8 cellular contexts compared by ENCODE assay signal in genomic region chr3:40458473-40458872, GRCh38. TPM values are rescaled to one million over a fixed set of nuclear protein-coding genes. Genes with fewer than 3 reads are reported as not detected.
DNase-seq lines count a peak whose midpoint lies in the region; ATAC-seq, FAIRE-seq and TF ChIP-seq lines count a peak whose summit lies in the region.

No MANE protein-coding gene starts in this region.

- H3K4me1 ChIP-seq in PC-9 (replicated peaks; ENCODE audit: insufficient read depth) (peaks cover 29% of the 10 kb centered on the region), endothelial cell of umbilical vein (ENCODE audit: control insufficient read depth, extremely low read depth, insufficient read depth, low read length) (peaks cover 14% of the 10 kb centered on the region), parathyroid adenoma (peaks cover 8% of the 10 kb centered on the region)

- dilution Hi-C loops in endothelial cell of umbilical vein (cut with MboI; ENCODE audit: extremely low pct_ligation_motif_present, low sequenced_read_pairs): no loop called here

- no peak overlapping the region for H2AFZ ChIP-seq in PC-9
- no peak overlapping the region for H2AFZ ChIP-seq in endothelial cell of umbilical vein (ENCODE audit: low read depth, low read length)
- no peak overlapping the region for H2AFZ ChIP-seq in parathyroid adenoma

- no TSS peak for BruUV-seq in PC-9 (replicated peaks; lab: Mats Ljungman, UMichigan)
- no TSS peak for BruUV-seq in endothelial cell of umbilical vein (replicated peaks; lab: Mats Ljungman, UMichigan)

- H3K9me3 ChIP-seq in PC-9 (ENCODE audit: insufficient read depth, low read depth) (no peaks in the 10 kb centered on the region), endothelial cell of umbilical vein (replicated peaks; ENCODE audit: control insufficient read depth, insufficient read depth, low read length) (no peaks in the 10 kb centered on the region), parathyroid adenoma (ENCODE audit: control insufficient read depth, low read length) (no peaks in the 10 kb centered on the region)

- H3K4me3 ChIP-seq in GM06990 (replicated peaks; ENCODE audit: low read depth, low read length): peak overlapping the region; percentile 94
- H3K4me3 ChIP-seq in PC-9: peak overlapping the region; percentile 97
- peak overlapping the region; percentile 61 to 92 (median 77) for H3K4me3 ChIP-seq in endothelial cell of umbilical vein (replicated peaks in 1 of 3; ENCODE audit: insufficient read depth in 1 of 3, low read depth in 1 of 3, low read length in 3 of 3)
- peak overlapping the region; percentile 95 for H3K4me3 ChIP-seq in parathyroid adenoma (ENCODE audit: low read depth, low read length)

- H3F3A ChIP-seq in PC-9 (ENCODE audit: insufficient read depth, low read depth): peaks cover 62% of the 10 kb centered on the region

- H3K27me3 ChIP-seq in GM06990 (replicated peaks; ENCODE audit: control insufficient read depth, insufficient read depth, low read length) (no peaks in the 10 kb centered on the region), PC-9 (ENCODE audit: insufficient read depth, low read depth) (no peaks in the 10 kb centered on the region), endothelial cell of umbilical vein (ENCODE audit: control insufficient read depth in 2 of 2, insufficient read depth in 2 of 2, low read length in 2 of 2) (no peaks in the 10 kb centered on the region), parathyroid adenoma (ENCODE audit: control insufficient read depth, insufficient read depth, low read length) (no peaks in the 10 kb centered on the region)

- DNase-seq in GM06990 (ENCODE audit: extremely low read depth, insufficient read length): no peak
- no peak for DNase-seq in PC-9
- no peak for DNase-seq in endothelial cell of umbilical vein (ENCODE audit: low read depth, low spot score)
- DNase-seq in NCI-H1417 treated with DMSO at 0.1 percent for 48 hours (lab: John Stamatoyannopoulos, UW): no peak
- no peak for DNase-seq in NCI-H1105 (lab: John Stamatoyannopoulos, UW)
- DNase-seq in Kasumi-1 (lab: John Stamatoyannopoulos, UW): no peak

- CTCF ChIA-PET in PC-9 (lab: Charles Lee): no interaction called here
- CTCF ChIA-PET in endothelial cell of umbilical vein (lab: Charles Lee): no interaction called here

- ATAC-seq in HG03095 (IDR thresholded peaks at IDR 0.05; ENCODE audit: unreplicated experiment): no peak

- FAIRE-seq in endothelial cell of umbilical vein (lab: Jason Lieb, UNC): no peak

- TF ChIP-seq POLR2A in endothelial cell of umbilical vein (IDR thresholded peaks at IDR 0.05; ENCODE audit: low read depth, low read length): no peak

- peaks cover 51% of the 10 kb centered on the region for H3K79me2 ChIP-seq in PC-9 (ENCODE audit: low read depth)
- peaks cover 28% of the 10 kb centered on the region for H3K79me2 ChIP-seq in endothelial cell of umbilical vein (ENCODE audit: control insufficient read depth, insufficient read depth, low read length)
- peaks cover 9% of the 10 kb centered on the region for H3K79me2 ChIP-seq in parathyroid adenoma

- no peaks in the 10 kb centered on the region for H3K9me1 ChIP-seq in endothelial cell of umbilical vein (replicated peaks; ENCODE audit: control insufficient read depth, extremely low read depth, insufficient read depth, low read length)

- POLR2A ChIA-PET in PC-9 (lab: Charles Lee; ENCODE audit: unreplicated experiment) (no interaction called here), endothelial cell of umbilical vein (lab: Charles Lee) (interaction anchor here (1.9 kb wide), 1 partner anchor 47 kb away, joined by 19 read pairs; the partner anchor contains the start of gene ZNF620)

- H3K27ac ChIP-seq in PC-9 (peak overlapping the region; percentile 77), endothelial cell of umbilical vein (ENCODE audit: insufficient read depth, low read depth, low read length) (no peak overlapping the region), parathyroid adenoma (no peak overlapping the region)

- peak overlapping the region; percentile 94 for H3K9ac ChIP-seq in endothelial cell of umbilical vein (replicated peaks; ENCODE audit: extremely low read depth, insufficient read depth, low read length)
- H3K9ac ChIP-seq in parathyroid adenoma: no peak overlapping the region

- TF ChIP-seq CTCF in GM06990 (IDR thresholded peaks at IDR 0.05; ENCODE audit: insufficient read depth, low read length, poor library complexity, severe bottlenecking) (no peak), PC-9 (conservative IDR thresholded peaks at IDR 0.05) (no peak), endothelial cell of umbilical vein (IDR thresholded peaks at IDR 0.05; ENCODE audit: extremely low read depth in 1 of 2, insufficient read depth in 1 of 2, low read depth in 1 of 2, low read length in 2 of 2) (no peak), parathyroid adenoma (IDR thresholded peaks at IDR 0.05) (no peak)

- intact Hi-C loops in PC-9 (cut with micrococcal nuclease; ENCODE audit: unreplicated experiment) (loop anchor here (5.0 kb wide), 1 partner anchor 739 kb away; the partner anchor contains the start of gene CTNNB1), endothelial cell of umbilical vein (cut with micrococcal nuclease) (loop anchor here (10.0 kb wide), 1 partner anchor 1074 kb away; the partner anchor contains the start of gene SLC25A38)

- H4K20me1 ChIP-seq in PC-9 (ENCODE audit: insufficient read depth) (peaks cover 40% of the 10 kb centered on the region), endothelial cell of umbilical vein (replicated peaks; ENCODE audit: control insufficient read depth, extremely low read depth, insufficient read depth, low read length) (peaks cover 4% of the 10 kb centered on the region)

- no peaks in the 10 kb centered on the region for H3K9me2 ChIP-seq in PC-9 (ENCODE audit: insufficient read depth)

- peak overlapping the region; percentile 93 for H3K4me2 ChIP-seq in PC-9
- H3K4me2 ChIP-seq in endothelial cell of umbilical vein (ENCODE audit: insufficient read depth, low read length): peak overlapping the region; percentile 97
- H3K4me2 ChIP-seq in parathyroid adenoma (ENCODE audit: low read length): peak overlapping the region; percentile 77

- H3K36me3 ChIP-seq in GM06990 (ENCODE audit: control insufficient read depth, insufficient read depth, low read length) (peaks cover 6% of the 10 kb centered on the region), PC-9 (ENCODE audit: low read depth) (peaks cover 43% of the 10 kb centered on the region), endothelial cell of umbilical vein (ENCODE audit: control insufficient read depth in 2 of 2, extremely low read depth in 1 of 2, insufficient read depth in 2 of 2, low read length in 2 of 2) (peaks cover 5 to 19% of the 10 kb centered on the region in 2 experiments), parathyroid adenoma (ENCODE audit: control insufficient read depth, insufficient read depth, low read length) (no peaks in the 10 kb centered on the region)

TF ChIP-seq in endothelial cell of umbilical vein, 7 proteins besides CTCF, POLR2A, EP300 and RAD21:
- TF ChIP-seq MYC (IDR thresholded peaks at IDR 0.05; ENCODE audit: low read depth, low read length) (no peak), FOS (IDR thresholded peaks at IDR 0.05; ENCODE audit: borderline replicate concordance, insufficient read depth, low read length) (no peak), GATA2 (IDR thresholded peaks at IDR 0.05; ENCODE audit: insufficient read depth, insufficient read length, low read depth, low read length) (no peak), POLR2AphosphoS5 (IDR thresholded peaks at IDR 0.05; ENCODE audit: insufficient read depth, low read depth, low read length) (no peak), EZH2 (IDR thresholded peaks at IDR 0.05; ENCODE audit: borderline replicate concordance, low read depth, low read length, severe bottlenecking) (no peak), JUN (IDR thresholded peaks at IDR 0.05; ENCODE audit: borderline replicate concordance, insufficient read depth, insufficient read length, low read depth) (no peak)
- TF ChIP-seq, protein P1, sequence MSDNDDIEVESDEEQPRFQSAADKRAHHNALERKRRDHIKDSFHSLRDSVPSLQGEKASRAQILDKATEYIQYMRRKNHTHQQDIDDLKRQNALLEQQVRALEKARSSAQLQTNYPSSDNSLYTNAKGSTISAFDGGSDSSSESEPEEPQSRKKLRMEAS (IDR thresholded peaks at IDR 0.05; ENCODE audit: insufficient read depth, insufficient read length): no peak

RNA-seq across cellular contexts. Expression of gene RPL14, which starts 1.3 kb away (rescaled TPM):
- 1,756 and 2,201 TPM in 2 replicates for total RNA-seq in PC-9 (2021)
- 1,947 and 2,051 TPM in 2 replicates for total RNA-seq in endothelial cell of umbilical vein
- polyA plus RNA-seq in endothelial cell of umbilical vein: 243 and 961 TPM in 2 replicates
- 531 and 607 TPM in 2 replicates for polyA plus RNA-seq in endothelial cell of umbilical vein (2011; cell fraction: cytosol; rRNA removed)
- 160 and 210 TPM in 2 replicates for polyA plus RNA-seq in endothelial cell of umbilical vein (2011; cell fraction: nucleus; rRNA removed)
- 1,317 and 1,534 TPM in 2 replicates for polyA plus RNA-seq in endothelial cell of umbilical vein (2012)
- polyA minus RNA-seq in endothelial cell of umbilical vein: 615 and 691 TPM in 2 replicates
- polyA minus RNA-seq in endothelial cell of umbilical vein (2011; cell fraction: cytosol; rRNA and poly(A)+ RNA removed): 1,317 TPM
- 93.8 and 96.2 TPM in 2 replicates for polyA minus RNA-seq in endothelial cell of umbilical vein (2011; cell fraction: nucleus; rRNA and poly(A)+ RNA removed)

RNA-seq across cellular contexts. Expression of gene ZNF619, which starts 18.4 kb away (rescaled TPM):
- 5.1 and 6.9 TPM in 2 replicates for total RNA-seq in PC-9 (2021)
- total RNA-seq in endothelial cell of umbilical vein: 4.4 and 7.2 TPM in 2 replicates
- polyA plus RNA-seq in endothelial cell of umbilical vein: 2.3 and 2.4 TPM in 2 replicates
- 2.3 and 2.4 TPM in 2 replicates for polyA plus RNA-seq in endothelial cell of umbilical vein (2011; cell fraction: cytosol; rRNA removed)
- polyA plus RNA-seq in endothelial cell of umbilical vein (2011; cell fraction: nucleus; rRNA removed): 4.1 and 5.3 TPM in 2 replicates
- polyA plus RNA-seq in endothelial cell of umbilical vein (2012): 1.5 and 1.9 TPM in 2 replicates
- polyA minus RNA-seq in endothelial cell of umbilical vein: 6.9 and 7.3 TPM in 2 replicates
- 1.9 TPM for polyA minus RNA-seq in endothelial cell of umbilical vein (2011; cell fraction: cytosol; rRNA and poly(A)+ RNA removed)
- polyA minus RNA-seq in endothelial cell of umbilical vein (2011; cell fraction: nucleus; rRNA and poly(A)+ RNA removed): 5.0 and 8.6 TPM in 2 replicates

RNA-seq across cellular contexts. Expression of gene ZNF620, which starts 47.4 kb away (rescaled TPM):
- total RNA-seq in PC-9 (2021) (4.1 and 4.7 TPM in 2 replicates), endothelial cell of umbilical vein (3.6 and 4.0 TPM in 2 replicates)
- 0.78 and 1.9 TPM in 2 replicates for polyA plus RNA-seq in endothelial cell of umbilical vein
- 2.0 and 2.2 TPM in 2 replicates for polyA plus RNA-seq in endothelial cell of umbilical vein (2011; cell fraction: cytosol; rRNA removed)
- polyA plus RNA-seq in endothelial cell of umbilical vein (2011; cell fraction: nucleus; rRNA removed): 2.1 and 3.0 TPM in 2 replicates
- 0.80 and 1.6 TPM in 2 replicates for polyA plus RNA-seq in endothelial cell of umbilical vein (2012)
- 2.1 and 3.1 TPM in 2 replicates for polyA minus RNA-seq in endothelial cell of umbilical vein
- polyA minus RNA-seq in endothelial cell of umbilical vein (2011; cell fraction: cytosol; rRNA and poly(A)+ RNA removed): not detected
- polyA minus RNA-seq in endothelial cell of umbilical vein (2011; cell fraction: nucleus; rRNA and poly(A)+ RNA removed): 2.4 and 3.3 TPM in 2 replicates
